ENCODE assay signal across 8 cellular contexts in genomic region chr16:20901068-20901440, GRCh38. TPM values are rescaled to one million over a fixed set of nuclear protein-coding genes. Genes with fewer than 3 reads are reported as not detected.
DNase-seq lines count a peak whose midpoint lies in the region; ATAC-seq, FAIRE-seq and TF ChIP-seq lines count a peak whose summit lies in the region.

No MANE protein-coding gene starts in this region.

- TF ChIP-seq CTCF in foreskin keratinocyte (conservative IDR thresholded peaks at IDR 0.05) (no peak), gastrocnemius medialis (IDR thresholded peaks at IDR 0.05 in 4 of 5, conservative IDR thresholded peaks at IDR 0.05 in 1 of 5) (no peak), D721Med (IDR thresholded peaks at IDR 0.05; ENCODE audit: insufficient read depth, missing control alignments) (no peak)

- H3K9me3 ChIP-seq in gastrocnemius medialis, result no peaks in the 10 kb centered on the region

- intact Hi-C loops in gastrocnemius medialis (cut with DNase I; ENCODE audit: low total_unique reads), result loop anchor here (2.0 to 10.0 kb wide), 6 partner anchors 94 to 1396 kb away; partner anchors contain the start of genes ERI2, POLR3E, REXO5 and THUMPD1

- H3K27ac ChIP-seq in foreskin keratinocyte (peak overlapping the region; percentile 85), gastrocnemius medialis (peak overlapping the region; percentile 93 to 97 (median 94))

- no peak for TF ChIP-seq POLR2A in gastrocnemius medialis (IDR thresholded peaks at IDR 0.05)

- H3K4me3 Mint-ChIP-seq in activated T-cell treated with anti-CD3 and anti-CD28 coated beads, Interleukin-2, amount 50 U/mL, for 24 hours, result peak overlapping the region; percentile 90
- H3K4me3 Mint-ChIP-seq in T-helper 2 cell treated with Interferon-gamma antibody and Interleukin-4, amounts not matched to agents 5 μg/mL and 100 μg/mL, for 36 hours, result peak overlapping the region; percentile 99

- no peaks in the 10 kb centered on the region for H3K9me3 Mint-ChIP-seq in activated T-cell treated with anti-CD3 and anti-CD28 coated beads, Interleukin-2, amount 50 U/mL, for 24 hours
- H3K9me3 Mint-ChIP-seq in T-helper 2 cell treated with Interferon-gamma antibody and Interleukin-4, amounts not matched to agents 5 μg/mL and 100 μg/mL, for 36 hours, result no peaks in the 10 kb centered on the region

- peak; percentile 1 for ATAC-seq in foreskin keratinocyte
- ATAC-seq in gastrocnemius medialis, result no peak
- ATAC-seq in HG03439 (IDR thresholded peaks at IDR 0.05; ENCODE audit: unreplicated experiment), result no peak
- no peak for ATAC-seq in GM18519 (IDR thresholded peaks at IDR 0.05; ENCODE audit: low FRiP score, unreplicated experiment)

- H3K4me1 Mint-ChIP-seq in activated T-cell treated with anti-CD3 and anti-CD28 coated beads, Interleukin-2, amount 50 U/mL, for 24 hours (ENCODE audit: low read depth), result peaks cover 72% of the 10 kb centered on the region
- H3K4me1 Mint-ChIP-seq in T-helper 2 cell treated with Interferon-gamma antibody and Interleukin-4, amounts not matched to agents 5 μg/mL and 100 μg/mL, for 36 hours (ENCODE audit: low read depth), result peaks cover 69% of the 10 kb centered on the region

- no peaks in the 10 kb centered on the region for H3K27me3 ChIP-seq in foreskin keratinocyte
- H3K27me3 ChIP-seq in gastrocnemius medialis, result no peaks in the 10 kb centered on the region

- no peak for DNase-seq in activated T-cell treated with anti-CD3 and anti-CD28 coated beads, Interleukin-2, amount 50 U/mL, for 24 hours
- no peak for DNase-seq in activated T-cell treated with anti-CD3 and anti-CD28 coated beads, Interleukin-2, amount 50 U/mL, for 48 hours
- no peak for DNase-seq in T-helper 2 cell treated with Interferon-gamma antibody and Interleukin-4, amounts not matched to agents 5 μg/mL and 100 μg/mL, for 36 hours (ENCODE audit: low spot score)
- DNase-seq in foreskin keratinocyte (no peak), gastrocnemius medialis (no peak), D721Med (ENCODE audit: insufficient read length, low spot score) (no peak)

- in situ Hi-C loops in gastrocnemius medialis (cut with MboI; ENCODE audit: low sequenced_read_pairs in 4 of 4), result loop anchor here in 1 of 4 donors (10.0 kb wide), 1 partner anchor 1294 kb away; no protein-coding TSS in a partner anchor

- peak overlapping the region; percentile 98 for H3K27ac Mint-ChIP-seq in activated T-cell treated with anti-CD3 and anti-CD28 coated beads, Interleukin-2, amount 50 U/mL, for 24 hours
- peak overlapping the region; percentile 100 for H3K27ac Mint-ChIP-seq in T-helper 2 cell treated with Interferon-gamma antibody and Interleukin-4, amounts not matched to agents 5 μg/mL and 100 μg/mL, for 36 hours

- peaks cover 58% of the 10 kb centered on the region for H3K36me3 Mint-ChIP-seq in activated T-cell treated with anti-CD3 and anti-CD28 coated beads, Interleukin-2, amount 50 U/mL, for 24 hours (ENCODE audit: low read depth)
- H3K36me3 Mint-ChIP-seq in T-helper 2 cell treated with Interferon-gamma antibody and Interleukin-4, amounts not matched to agents 5 μg/mL and 100 μg/mL, for 36 hours (ENCODE audit: low read depth), result peaks cover 33% of the 10 kb centered on the region

- H3K27me3 Mint-ChIP-seq in activated T-cell treated with anti-CD3 and anti-CD28 coated beads, Interleukin-2, amount 50 U/mL, for 24 hours, result no peaks in the 10 kb centered on the region
- H3K27me3 Mint-ChIP-seq in T-helper 2 cell treated with Interferon-gamma antibody and Interleukin-4, amounts not matched to agents 5 μg/mL and 100 μg/mL, for 36 hours (ENCODE audit: low read depth), result no peaks in the 10 kb centered on the region

- FAIRE-seq in D721Med (lab: Jason Lieb, UNC), result no peak

- peaks cover 45% of the 10 kb centered on the region for H3K4me1 ChIP-seq in foreskin keratinocyte
- peaks cover 25 to 68% of the 10 kb centered on the region in 2 donors for H3K4me1 ChIP-seq in gastrocnemius medialis

- peak overlapping the region; percentile 81 to 94 (median 86) for H3K4me3 ChIP-seq in gastrocnemius medialis

- peaks cover 0 to 3% of the 10 kb centered on the region in 2 donors for H3K36me3 ChIP-seq in gastrocnemius medialis

RNA-seq across cellular contexts. Expression of gene LYRM1, which starts 0.5 kb away (rescaled TPM):
- 24.9 and 25.3 TPM in 2 replicates for total RNA-seq in foreskin keratinocyte
- polyA plus RNA-seq in foreskin keratinocyte, result 19.1 and 19.7 TPM in 2 replicates
- 10 to 100 TPM; 36.4 to 74.7 (median 38.8) TPM for total RNA-seq in gastrocnemius medialis

RNA-seq across cellular contexts. Expression of gene DCUN1D3, which starts 0.9 kb away (rescaled TPM):
- total RNA-seq in foreskin keratinocyte, result 10.9 and 11.3 TPM in 2 replicates
- 2.9 and 3.5 TPM in 2 replicates for polyA plus RNA-seq in foreskin keratinocyte
- total RNA-seq in gastrocnemius medialis, result 10 to 100 TPM in 1 of 4 donors, 1 to 10 TPM in 3; 7.6 to 10.5 (median 8.3) TPM
